8 cellular contexts compared by ENCODE assay signal in the genomic region with DNA sequence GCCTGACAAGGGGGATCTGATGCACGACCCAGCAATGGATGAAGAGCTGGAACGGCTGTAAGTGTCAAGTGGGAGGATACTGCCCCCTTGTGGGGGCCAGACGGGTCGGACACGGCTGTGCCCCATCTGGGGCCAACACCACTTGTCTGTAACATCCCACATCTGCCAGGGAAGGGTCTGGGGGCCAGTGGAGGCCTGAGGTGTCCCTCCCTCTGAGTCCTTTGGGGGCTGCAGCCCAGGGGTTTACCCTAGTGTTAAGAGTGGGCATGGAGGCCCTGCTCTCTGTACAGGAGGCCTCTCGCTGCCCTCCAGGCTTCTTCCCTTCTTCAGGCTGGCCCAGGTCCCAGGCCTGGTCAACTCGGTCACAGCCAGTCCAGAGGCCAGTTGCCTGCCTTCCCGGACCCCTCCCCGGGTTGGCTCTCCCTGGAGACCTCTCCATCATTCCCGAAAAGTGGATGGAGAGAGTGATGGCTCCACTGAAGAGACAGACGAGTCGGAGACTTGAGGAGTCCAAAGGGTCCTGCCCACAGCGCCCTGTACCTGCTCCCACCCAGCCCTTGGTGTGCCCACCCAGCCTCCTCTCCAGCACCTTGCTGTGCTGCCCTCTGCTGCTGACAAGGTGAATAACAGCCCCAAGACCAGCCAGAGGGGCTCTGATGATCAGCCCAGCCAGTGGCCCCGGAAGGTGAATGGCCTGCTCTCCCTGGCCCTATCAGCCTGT. TPM values are rescaled to one million over a fixed set of nuclear protein-coding genes. Genes with fewer than 3 reads are reported as not detected.
A peak's percentile ranks its signal among the peaks of the same experiment; 100 is the strongest.
DNase-seq lines count a peak whose midpoint lies in the region; ATAC-seq, FAIRE-seq and TF ChIP-seq lines count a peak whose summit lies in the region.

No MANE protein-coding gene starts in this region.

- FAIRE-seq in A549 (lab: Jason Lieb, UNC), result no peak

- no peak overlapping the region for H2BK20ac ChIP-seq in IMR-90 (ENCODE audit: low read depth, low read length)

- peaks cover 7% of the 10 kb centered on the region; the same call in 1 of the 2 replicates for H3K9me1 ChIP-seq in IMR-90 (ENCODE audit: insufficient read depth, low read length)

- H3K4me1 ChIP-seq in A549, result no peaks in the 10 kb centered on the region
- H3K4me1 ChIP-seq in IMR-90 (ENCODE audit: control insufficient read depth, insufficient read depth, low read length), result no peaks in the 10 kb centered on the region
- H3K4me1 ChIP-seq in parathyroid adenoma, result no peaks in the 10 kb centered on the region

- dilution Hi-C loops in IMR-90 (cut with HindIII; ENCODE audit: low sequenced_read_pairs, unreplicated experiment), result no loop called here

- H4K91ac ChIP-seq in IMR-90 (ENCODE audit: insufficient read depth, low read depth, low read length), result no peak overlapping the region

- H3K9ac ChIP-seq in IMR-90 (ENCODE audit: low read depth, low read length) (no peak overlapping the region), parathyroid adenoma (no peak overlapping the region)

- no peak overlapping the region for H2BK15ac ChIP-seq in IMR-90 (ENCODE audit: low read depth, low read length)

- no peak overlapping the region for H3K27ac ChIP-seq in A549
- H3K27ac ChIP-seq in IMR-90 (ENCODE audit: insufficient read depth, low read length), result no peak overlapping the region
- H3K27ac ChIP-seq in parathyroid adenoma, result no peak overlapping the region

- in situ Hi-C loops in IMR-90 (cut with MboI; ENCODE audit: low sequenced_read_pairs), result no loop called here

- no peak overlapping the region for H3K18ac ChIP-seq in IMR-90 (ENCODE audit: low read depth, low read length)

- POLR2A ChIA-PET in A549 (lab: Yijun Ruan, JAX), result no interaction called here
- POLR2A ChIA-PET in IMR-90 (lab: Charles Lee; ENCODE audit: unreplicated experiment), result no interaction called here

- DNase-seq in A549 (ENCODE audit: low read depth in 1 of 2, low spot score in 1 of 2) (peak; percentile 75 to 92), IMR-90 (peak; percentile 69), RPMI8226 (peak; percentile 78), germinal center (ENCODE audit: low spot score) (peak; percentile 84)
- DNase-seq in activated naive CD4-positive, alpha-beta T cell treated with Interleukin-2 at 50 U/mL for 16 hours, result peak; percentile 55

- peak overlapping the region; percentile 49; the same call in 1 of the 2 replicates for H2AK5ac ChIP-seq in IMR-90 (ENCODE audit: low read depth, low read length)

- no peak for TF ChIP-seq POLR2A in A549 (IDR thresholded peaks at IDR 0.05; ENCODE audit: low read length)
- TF ChIP-seq POLR2A in GM15510 (IDR thresholded peaks at IDR 0.05; ENCODE audit: borderline replicate concordance, extremely low read depth, insufficient read length), result peak; percentile 29
- TF ChIP-seq POLR2A in IMR-90 (IDR thresholded peaks at IDR 0.05; ENCODE audit: low read depth, low read length), result no peak; the same call in 1 of the 2 replicates

- H4K8ac ChIP-seq in IMR-90 (ENCODE audit: low read depth in 2 of 2, low read length in 2 of 2), result no peak overlapping the region

- H3K36me3 ChIP-seq in IMR-90 (ENCODE audit: control insufficient read depth, insufficient read depth, low read length), result peaks cover 24% of the 10 kb centered on the region
- no peaks in the 10 kb centered on the region for H3K36me3 ChIP-seq in parathyroid adenoma (ENCODE audit: control insufficient read depth, insufficient read depth, low read length)

- H3K27me3 ChIP-seq in IMR-90 (ENCODE audit: control insufficient read depth, insufficient read depth, low read length), result no peaks in the 10 kb centered on the region
- H3K27me3 ChIP-seq in parathyroid adenoma (ENCODE audit: control insufficient read depth, insufficient read depth, low read length), result no peaks in the 10 kb centered on the region

- H3K4me2 ChIP-seq in A549 (no peak overlapping the region), IMR-90 (ENCODE audit: low read depth, low read length) (no peak overlapping the region), parathyroid adenoma (ENCODE audit: low read length) (no peak overlapping the region)

- H4K20me1 ChIP-seq in IMR-90 (ENCODE audit: insufficient read depth, low read length), result peaks cover 24% of the 10 kb centered on the region

- no peaks in the 10 kb centered on the region for H3K79me2 ChIP-seq in parathyroid adenoma

- intact Hi-C loops in IMR-90 (cut with micrococcal nuclease), result loop anchor here (1.0 kb wide), 1 partner anchor 272 kb away; no protein-coding TSS in a partner anchor

- H2BK5ac ChIP-seq in IMR-90 (ENCODE audit: low read depth, low read length, poor library complexity, severe bottlenecking), result no peak overlapping the region

- no peaks in the 10 kb centered on the region for H3K9me3 ChIP-seq in A549
- H3K9me3 ChIP-seq in IMR-90 (ENCODE audit: control insufficient read depth, insufficient read depth, low read length), result no peaks in the 10 kb centered on the region
- no peaks in the 10 kb centered on the region for H3K9me3 ChIP-seq in parathyroid adenoma (ENCODE audit: control insufficient read depth, low read length)

- peak overlapping the region; percentile 90 for H2AK9ac ChIP-seq in IMR-90 (replicated peaks; ENCODE audit: low read depth, low read length, poor library complexity)

- TF ChIP-seq RAD21 in A549 (conservative IDR thresholded peaks at IDR 0.05 in 1 of 2, IDR thresholded peaks at IDR 0.05 in 1 of 2) (peak; percentile 66 to 68), IMR-90 (IDR thresholded peaks at IDR 0.05; ENCODE audit: low read length) (peak; percentile 86)

- peak; percentile 79 to 90 for ATAC-seq in A549
- ATAC-seq in IMR-90 (ENCODE audit: low read depth), result peak; percentile 83
- ATAC-seq in GM19328 (IDR thresholded peaks at IDR 0.05; ENCODE audit: unreplicated experiment), result no peak

- H3K79me1 ChIP-seq in IMR-90 (ENCODE audit: low read depth in 1 of 2, low read length in 2 of 2), result peaks cover 0 to 24% of the 10 kb centered on the region in 2 experiments; a peak in 1 of 4 replicates

- no peak overlapping the region for H3K56ac ChIP-seq in IMR-90 (ENCODE audit: extremely low read depth, insufficient read depth, low read length)

- WGBS in A549 (ENCODE audit: missing lambda C conversion rate), result 50% methylated on average over 14 of the region's 14 CpGs
- 60% methylated on average over 1 of the region's 14 CpGs; no CpG with 5 or more reads in 1 of the 2 experiments for WGBS in IMR-90 (ENCODE audit: extremely low coverage in 2 of 2, insufficient read length in 1 of 2), 2 experiments

- no peak overlapping the region for H3K4ac ChIP-seq in IMR-90 (ENCODE audit: low read depth, low read length)

- H3K4me3 ChIP-seq in A549 (no peak overlapping the region), IMR-90 (ENCODE audit: insufficient read depth, low read depth, low read length) (no peak overlapping the region), parathyroid adenoma (ENCODE audit: low read depth, low read length) (no peak overlapping the region)

- peak; percentile 76 for TF ChIP-seq CTCF in A549 (IDR thresholded peaks at IDR 0.05)
- peak; percentile 81 for TF ChIP-seq CTCF in IMR-90 (conservative IDR thresholded peaks at IDR 0.05; ENCODE audit: low read depth, low read length)
- TF ChIP-seq CTCF in parathyroid adenoma (IDR thresholded peaks at IDR 0.05), result peak; percentile 44

- H2AFZ ChIP-seq in IMR-90 (replicated peaks; ENCODE audit: low read length, poor library complexity) (peak overlapping the region; percentile 53), parathyroid adenoma (no peak overlapping the region)

- no TSS peak for BruUV-seq in IMR-90 (replicated peaks; lab: Mats Ljungman, UMichigan)

- CTCF ChIA-PET in A549 (lab: Yijun Ruan, JAX), result interaction anchor here (0.6 to 8.8 kb wide), 37 partner anchors 9 to 309 kb away, joined by 3 to 82 read pairs (median 4); a partner anchor contains a TSS
- CTCF ChIA-PET in IMR-90 (lab: Yijun Ruan, JAX), result interaction anchor here (0.6 kb wide), 2 partner anchors 242 to 244 kb away, joined by 3 to 4 read pairs; no protein-coding TSS in a partner anchor

- no peak overlapping the region for H4K5ac ChIP-seq in IMR-90 (ENCODE audit: low read depth, low read length)

- no peak overlapping the region for H3K23ac ChIP-seq in IMR-90 (ENCODE audit: low read depth, low read length)

- H3K14ac ChIP-seq in IMR-90 (replicated peaks; ENCODE audit: low read depth, low read length), result no peak overlapping the region

- no peak overlapping the region for H2BK120ac ChIP-seq in IMR-90 (ENCODE audit: low read depth, low read length)

- TF ChIP-seq EP300 in A549 (IDR thresholded peaks at IDR 0.05), result no peak

RNA-seq across cellular contexts. Expression of a gene that starts 15.4 kb away (rescaled TPM):
- 28.3 and 29.5 TPM in 2 replicates for polyA plus RNA-seq in A549 (2011; rRNA removed)
- 28.5 and 30.6 TPM in 2 replicates for polyA plus RNA-seq in A549 (2012; cell fraction: cytosol; rRNA removed)
- polyA plus RNA-seq in A549 (2012; cell fraction: nucleus; rRNA removed), result 114 and 160 TPM in 2 replicates
- polyA plus RNA-seq in A549 (2017; fragmentation: RNase III; extraction: RNeasy Plus Mini Kit Qiagen cat#74134 plus additional on column Dnase treatment), result 34.0 to 38.0 TPM (median 35.2 TPM) in 3 replicates
- 52.4 and 57.7 TPM in 2 replicates for polyA minus RNA-seq in A549 (2011; rRNA and poly(A)+ RNA removed)
- total RNA-seq in IMR-90 (2012; rRNA removed), result 87.8 and 114 TPM in 2 replicates
- 35.1 and 54.7 TPM in 2 replicates for polyA plus RNA-seq in IMR-90 (2012; rRNA removed)
- polyA plus RNA-seq in IMR-90 (2012; cell fraction: cytosol; rRNA removed), result 39.1 and 42.9 TPM in 2 replicates
- 145 and 146 TPM in 2 replicates for polyA plus RNA-seq in IMR-90 (2012; cell fraction: nucleus; rRNA removed; ENCODE audit: low replicate concordance)

RNA-seq across cellular contexts. Expression of a gene that starts 24.9 kb away (rescaled TPM):
- 15.8 and 16.5 TPM in 2 replicates for polyA plus RNA-seq in A549 (2011; rRNA removed)
- 36.2 and 40.9 TPM in 2 replicates for polyA plus RNA-seq in A549 (2012; cell fraction: cytosol; rRNA removed)
- polyA plus RNA-seq in A549 (2012; cell fraction: nucleus; rRNA removed), result 35.4 and 35.9 TPM in 2 replicates
- 32.9 to 35.7 TPM (median 35.3 TPM) in 3 replicates for polyA plus RNA-seq in A549 (2017; fragmentation: RNase III; extraction: RNeasy Plus Mini Kit Qiagen cat#74134 plus additional on column Dnase treatment)
- polyA minus RNA-seq in A549 (2011; rRNA and poly(A)+ RNA removed), result 12.0 and 17.2 TPM in 2 replicates
- 18.9 and 19.2 TPM in 2 replicates for total RNA-seq in IMR-90 (2012; rRNA removed)
- 21.1 and 24.5 TPM in 2 replicates for polyA plus RNA-seq in IMR-90 (2012; rRNA removed)
- 30.8 and 31.9 TPM in 2 replicates for polyA plus RNA-seq in IMR-90 (2012; cell fraction: cytosol; rRNA removed)
- polyA plus RNA-seq in IMR-90 (2012; cell fraction: nucleus; rRNA removed; ENCODE audit: low replicate concordance), result 22.7 and 43.7 TPM in 2 replicates

RNA-seq across cellular contexts. Expression of a gene that starts 53.5 kb away (rescaled TPM):
- polyA plus RNA-seq in A549 (2011; rRNA removed) (96.2 and 103 TPM in 2 replicates), A549 (2017; fragmentation: RNase III; extraction: RNeasy Plus Mini Kit Qiagen cat#74134 plus additional on column Dnase treatment) (95.4 to 106 TPM (median 96.9 TPM) in 3 replicates), IMR-90 (2012; rRNA removed) (33.5 and 33.6 TPM in 2 replicates)
- 72.0 and 73.6 TPM in 2 replicates for polyA plus RNA-seq in A549 (2012; cell fraction: cytosol; rRNA removed)
- polyA plus RNA-seq in A549 (2012; cell fraction: nucleus; rRNA removed), result 108 and 145 TPM in 2 replicates
- 71.0 and 73.0 TPM in 2 replicates for polyA minus RNA-seq in A549 (2011; rRNA and poly(A)+ RNA removed)
- 25.6 and 27.8 TPM in 2 replicates for total RNA-seq in IMR-90 (2012; rRNA removed)
- polyA plus RNA-seq in IMR-90 (2012; cell fraction: cytosol; rRNA removed), result 24.1 and 24.5 TPM in 2 replicates
- 77.2 and 160 TPM in 2 replicates for polyA plus RNA-seq in IMR-90 (2012; cell fraction: nucleus; rRNA removed; ENCODE audit: low replicate concordance)
